In genomic region chr15:100703032-100703578, GRCh38 we compare ENCODE assay signal across 9 cellular contexts.
A peak's percentile ranks its signal among the peaks of the same experiment; 100 is the strongest.
DNase-seq lines count a peak whose midpoint lies in the region; ATAC-seq and TF ChIP-seq lines count a peak whose summit lies in the region.
"Had no signal": no experiment of that assay in that cellular context is flagged by ENCODE, and none has a peak within 500 bp of the region (broad histone marks: within the 10 kb centered on the region; RNA-seq: fewer than 3 reads in every experiment).

No MANE protein-coding gene starts in this region.

- in situ Hi-C loops in KBM-7 (cut with MboI; ENCODE audit: low pct_unique_long_range_greater_than_20kb, low sequenced_read_pairs) = no loop called here

- peaks cover 4% of the 10 kb centered on the region for H3K9me3 ChIP-seq in left ventricle myocardium inferior (replicated peaks)

- TF ChIP-seq CTCF in left ventricle myocardium inferior (IDR thresholded peaks at IDR 0.05; ENCODE audit: borderline replicate concordance) = no peak

- H3K27me3 ChIP-seq in left ventricle myocardium inferior (ENCODE audit: low read depth) = peaks cover 63% of the 10 kb centered on the region

- H3K4me3 ChIP-seq in left ventricle myocardium inferior = no peak overlapping the region

- H3K36me3 ChIP-seq in left ventricle myocardium inferior = no peaks in the 10 kb centered on the region

- intact Hi-C loops in left ventricle myocardium inferior (cut with micrococcal nuclease) = no loop called here

- DNase-seq in GM04504 (ENCODE audit: low read depth) (peak; percentile 75), dermis microvascular lymphatic vessel endothelial cell (ENCODE audit: low read depth in 2 of 2) (peak; percentile 94 to 98), ecto neural progenitor cell (ENCODE audit: low spot score) (no peak), NCI-H2227 treated with DMSO at 0.1 percent for 48 hours (lab: John Stamatoyannopoulos, UW) (no peak), left ventricle myocardium inferior (no peak), KBM-7 (no peak)

- peak; percentile 94 for ATAC-seq in GM19468 (IDR thresholded peaks at IDR 0.05; ENCODE audit: extremely low read depth, unreplicated experiment)
- ATAC-seq in HG03457 (IDR thresholded peaks at IDR 0.05; ENCODE audit: unreplicated experiment) = peak; percentile 96

- H3K4me1 ChIP-seq in left ventricle myocardium inferior = no peaks in the 10 kb centered on the region

- H3K27ac ChIP-seq in left ventricle myocardium inferior (replicated peaks) = no peak overlapping the region
- H3K27ac ChIP-seq: HL-60 had no signal

Comparison
In these comparisons a context has a peak if more than half of its experiments do, and no peak if none do; other contexts are left out.
1. DNase-seq: peak in GM04504 (single experiment) and dermis microvascular lymphatic vessel endothelial cell (2 of 2); none in ecto neural progenitor cell (single experiment), NCI-H2227 treated with DMSO at 0.1 percent for 48 hours (single experiment), left ventricle myocardium inferior (single experiment) and KBM-7 (single experiment).